ENCODE assay signal across 23 cellular contexts in genomic region chr13:65508338-65508737, GRCh38.
"Had no signal": no experiment of that assay in that cellular context is flagged by ENCODE, and none has a peak within 500 bp of the region (broad histone marks: within the 10 kb centered on the region; RNA-seq: fewer than 3 reads in every experiment).

No MANE protein-coding gene starts in this region.

- H3K27ac Mint-ChIP-seq: endodermal cell; naive thymus-derived CD4-positive, alpha-beta T cell; nephron progenitor cell; stimulated activated naive B cell treated with anti-CD40 and anti-IgM and Interleukin-4, amounts not matched to agents 10 μg/mL and 1 μg/mL and 100 μg/mL, for 72 hours; stimulated activated naive CD8-positive, alpha-beta T cell treated with anti-CD3 and anti-CD28 coated beads, Interleukin-15, amount 100 ng/mL, for 72 hours had no signal

- ATAC-seq: foreskin keratinocyte; left cardiac atrium; left ventricle myocardium superior; naive thymus-derived CD4-positive, alpha-beta T cell; psoas muscle; right lobe of liver; stimulated activated naive B cell treated with anti-CD40 and anti-IgM and Interleukin-4, amounts not matched to agents 10 μg/mL and 1 μg/mL and 100 μg/mL, for 72 hours; stimulated activated naive CD8-positive, alpha-beta T cell treated with anti-CD3 and anti-CD28 coated beads, Interleukin-15, amount 100 ng/mL, for 72 hours had no signal

- H3K27me3 Mint-ChIP-seq: naive thymus-derived CD4-positive, alpha-beta T cell; stimulated activated naive B cell treated with anti-CD40 and anti-IgM and Interleukin-4, amounts not matched to agents 10 μg/mL and 1 μg/mL and 100 μg/mL, for 72 hours; stimulated activated naive CD8-positive, alpha-beta T cell treated with anti-CD3 and anti-CD28 coated beads, Interleukin-15, amount 100 ng/mL, for 72 hours had no signal

- H3K36me3 ChIP-seq: neutrophil, right lobe of liver, tibial nerve had no signal

- H3K27ac ChIP-seq: coronary artery, foreskin keratinocyte, neutrophil, psoas muscle, right lobe of liver, testis, tibial nerve had no signal

- H3K4me1 Mint-ChIP-seq: endodermal cell; naive thymus-derived CD4-positive, alpha-beta T cell; stimulated activated naive B cell treated with anti-CD40 and anti-IgM and Interleukin-4, amounts not matched to agents 10 μg/mL and 1 μg/mL and 100 μg/mL, for 72 hours; stimulated activated naive CD8-positive, alpha-beta T cell treated with anti-CD3 and anti-CD28 coated beads, Interleukin-15, amount 100 ng/mL, for 72 hours had no signal

- DNase-seq: effector CD4-positive, alpha-beta T cell; endodermal cell; erythroblast; foreskin keratinocyte; kidney; left cardiac atrium; left ventricle myocardium superior; mesendoderm; naive thymus-derived CD4-positive, alpha-beta T cell; nephron progenitor cell; psoas muscle; retina; right lobe of liver; stimulated activated CD4-positive, alpha-beta T cell treated with anti-CD3 and anti-CD28 coated beads, Interleukin-15, amount 100 ng/mL, for 24 hours; stimulated activated CD4-positive, alpha-beta T cell treated with anti-CD3 and anti-CD28 coated beads, Interleukin-1b, Interleukin-23, amount 100 ng/mL, for 48 hours; stimulated activated CD4-positive, alpha-beta T cell treated with anti-CD3 and anti-CD28 coated beads, Interleukin-4, amount 100 ng/mL, for 4 hours; stimulated activated naive B cell treated with anti-CD40 and anti-IgM and Interleukin-4, amounts not matched to agents 10 μg/mL and 1 μg/mL and 100 μg/mL, for 72 hours; stimulated activated naive CD8-positive, alpha-beta T cell treated with anti-CD3 and anti-CD28 coated beads, Interleukin-15, amount 100 ng/mL, for 72 hours; testis had no signal

- H3K27me3 ChIP-seq: foreskin keratinocyte, neutrophil, right lobe of liver, testis, tibial nerve had no signal

- H3K9me3 ChIP-seq: neutrophil, psoas muscle, right lobe of liver, testis had no signal

- H3K4me1 ChIP-seq: foreskin keratinocyte, psoas muscle, right lobe of liver, testis, tibial nerve had no signal

- H3K36me3 Mint-ChIP-seq: stimulated activated naive B cell treated with anti-CD40 and anti-IgM and Interleukin-4, amounts not matched to agents 10 μg/mL and 1 μg/mL and 100 μg/mL, for 72 hours had no signal

- H3K9me3 Mint-ChIP-seq: endodermal cell had no signal

- H3K4me3 Mint-ChIP-seq: endodermal cell; naive thymus-derived CD4-positive, alpha-beta T cell; nephron progenitor cell; stimulated activated naive B cell treated with anti-CD40 and anti-IgM and Interleukin-4, amounts not matched to agents 10 μg/mL and 1 μg/mL and 100 μg/mL, for 72 hours; stimulated activated naive CD8-positive, alpha-beta T cell treated with anti-CD3 and anti-CD28 coated beads, Interleukin-15, amount 100 ng/mL, for 72 hours had no signal

- H3K4me3 ChIP-seq: coronary artery, lung, psoas muscle, right lobe of liver, testis, tibial nerve had no signal
